ENCODE assay signal across 12 cellular contexts in genomic region chr12:3145036-3145435, GRCh38.
"Had no signal": no experiment of that assay in that cellular context is flagged by ENCODE, and none has a peak within 500 bp of the region (broad histone marks: within the 10 kb centered on the region; RNA-seq: fewer than 3 reads in every experiment).

No MANE protein-coding gene starts in this region.

- H3K4me3 Mint-ChIP-seq: activated CD4-positive, alpha-beta memory T cell treated with anti-CD3 and anti-CD28 coated beads for 36 hours; activated naive CD8-positive, alpha-beta T cell treated with anti-CD3 and anti-CD28 coated beads, Interleukin-2, amount 50 U/mL, for 24 hours; dendritic cell treated with granulocyte-macrophage colony-stimulating factor and Interleukin-4, amounts not matched to agents 40 ng/mL and 50 ng/mL, for 4 days; stimulated activated naive CD8-positive, alpha-beta T cell treated with anti-CD3 and anti-CD28 coated beads, Interleukin-15, amount 100 ng/mL, for 72 hours; T-cell had no signal

- H3K36me3 Mint-ChIP-seq: activated CD4-positive, alpha-beta memory T cell treated with anti-CD3 and anti-CD28 coated beads for 36 hours; T-cell had no signal

- DNase-seq: activated CD4-positive, alpha-beta memory T cell treated with anti-CD3 and anti-CD28 coated beads for 36 hours; activated naive CD4-positive, alpha-beta T cell; activated naive CD8-positive, alpha-beta T cell treated with anti-CD3 and anti-CD28 coated beads, Interleukin-2, amount 50 U/mL, for 24 hours; activated T-cell treated with anti-CD3 and anti-CD28 coated beads, Interleukin-2, amount 50 U/mL, for 48 hours; erythroblast; left lung; mesendoderm; stimulated activated CD4-positive, alpha-beta T cell treated with anti-CD3 and anti-CD28 coated beads, Interleukin-4, amount 100 ng/mL, for 4 hours; stimulated activated naive CD8-positive, alpha-beta T cell treated with anti-CD3 and anti-CD28 coated beads, Interleukin-15, amount 100 ng/mL, for 72 hours; T-cell; T1000 had no signal

- H3K4me1 Mint-ChIP-seq: activated naive CD8-positive, alpha-beta T cell treated with anti-CD3 and anti-CD28 coated beads, Interleukin-2, amount 50 U/mL, for 24 hours; stimulated activated naive CD8-positive, alpha-beta T cell treated with anti-CD3 and anti-CD28 coated beads, Interleukin-15, amount 100 ng/mL, for 72 hours; T-cell had no signal

- H3K9me3 Mint-ChIP-seq: activated CD4-positive, alpha-beta memory T cell treated with anti-CD3 and anti-CD28 coated beads for 36 hours; activated naive CD8-positive, alpha-beta T cell treated with anti-CD3 and anti-CD28 coated beads, Interleukin-2, amount 50 U/mL, for 24 hours; dendritic cell treated with granulocyte-macrophage colony-stimulating factor and Interleukin-4, amounts not matched to agents 40 ng/mL and 50 ng/mL, for 4 days; stimulated activated naive CD8-positive, alpha-beta T cell treated with anti-CD3 and anti-CD28 coated beads, Interleukin-15, amount 100 ng/mL, for 72 hours; T-cell had no signal

- ATAC-seq: activated naive CD8-positive, alpha-beta T cell treated with anti-CD3 and anti-CD28 coated beads, Interleukin-2, amount 50 U/mL, for 24 hours; left lung; stimulated activated naive CD8-positive, alpha-beta T cell treated with anti-CD3 and anti-CD28 coated beads, Interleukin-15, amount 100 ng/mL, for 72 hours; T-cell had no signal

- H3K27ac Mint-ChIP-seq: activated CD4-positive, alpha-beta memory T cell treated with anti-CD3 and anti-CD28 coated beads for 36 hours; activated naive CD8-positive, alpha-beta T cell treated with anti-CD3 and anti-CD28 coated beads, Interleukin-2, amount 50 U/mL, for 24 hours; dendritic cell treated with granulocyte-macrophage colony-stimulating factor and Interleukin-4, amounts not matched to agents 40 ng/mL and 50 ng/mL, for 4 days; stimulated activated naive CD8-positive, alpha-beta T cell treated with anti-CD3 and anti-CD28 coated beads, Interleukin-15, amount 100 ng/mL, for 72 hours; T-cell had no signal
